Comparison of ENCODE assay signal across 15 cellular contexts in the genomic region with DNA sequence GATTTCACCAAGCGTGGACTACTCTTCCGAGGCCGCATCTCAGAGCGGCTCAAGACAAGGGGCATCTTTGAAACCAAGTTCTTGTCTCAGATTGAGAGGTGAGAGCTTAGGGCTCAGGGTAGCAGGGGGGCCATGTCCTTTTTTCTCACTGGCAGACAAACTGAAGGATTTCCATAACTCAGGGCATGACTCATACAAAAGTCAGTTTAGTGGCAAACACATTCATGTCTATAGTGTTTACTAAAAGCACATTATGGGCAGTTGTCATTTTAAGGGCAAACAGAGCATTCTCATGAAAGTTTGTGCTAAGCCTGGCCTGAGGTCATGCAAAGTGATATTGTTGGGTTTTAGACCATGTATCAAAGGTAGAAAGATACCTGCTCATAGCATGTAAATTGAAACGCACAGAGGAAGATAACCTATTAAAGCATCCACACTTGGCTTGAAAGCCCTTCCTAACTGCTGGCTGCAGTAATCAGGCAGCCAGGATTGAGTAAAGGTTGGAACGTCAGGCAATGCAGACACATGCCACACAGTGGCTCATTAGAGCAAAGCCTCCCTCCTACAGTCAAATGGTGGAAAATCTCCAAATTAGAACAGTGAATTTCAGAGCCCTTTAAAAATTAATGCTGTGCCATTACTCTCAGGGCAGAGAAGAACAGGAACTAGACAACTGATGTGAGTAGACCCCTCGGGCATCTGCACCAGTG. TPM values are rescaled to one million over a fixed set of nuclear protein-coding genes. Genes with fewer than 3 reads are reported as not detected.
DNase-seq lines count a peak whose midpoint lies in the region; ATAC-seq, FAIRE-seq and TF ChIP-seq lines count a peak whose summit lies in the region.
"Had no signal": no experiment of that assay in that cellular context is flagged by ENCODE, and none has a peak within 500 bp of the region (broad histone marks: within the 10 kb centered on the region; RNA-seq: fewer than 3 reads in every experiment).

No MANE protein-coding gene starts in this region.

- H3K4me3 Mint-ChIP-seq in stimulated activated memory B cell treated with anti-CD40 and anti-IgM and Interleukin-4, amounts not matched to agents 10 μg/mL and 1 μg/mL and 100 μg/mL, for 72 hours: no peak overlapping the region
- H3K4me3 Mint-ChIP-seq: activated CD8-positive, alpha-beta T cell treated with anti-CD3 and anti-CD28 coated beads, Interleukin-2, amount 10 ng/mL, durations not matched to agents 7 days and 5 days; CD4-positive, CD25-positive, alpha-beta regulatory T cell had no signal

- H3K36me3 Mint-ChIP-seq in stimulated activated memory B cell treated with anti-CD40 and anti-IgM and Interleukin-4, amounts not matched to agents 10 μg/mL and 1 μg/mL and 100 μg/mL, for 72 hours: peaks cover 90% of the 10 kb centered on the region

- ATAC-seq in stimulated activated memory B cell treated with anti-CD40 and anti-IgM and Interleukin-4, amounts not matched to agents 10 μg/mL and 1 μg/mL and 100 μg/mL, for 72 hours: no peak
- ATAC-seq: activated CD8-positive, alpha-beta T cell treated with anti-CD3 and anti-CD28 coated beads, Interleukin-2, amount 10 ng/mL, durations not matched to agents 7 days and 5 days had no signal

- no peak for TF ChIP-seq CTCF in bronchial epithelial cell (IDR thresholded peaks at IDR 0.05; ENCODE audit: insufficient read depth, low read length, severe bottlenecking)

- H3K27me3 ChIP-seq in bronchial epithelial cell (ENCODE audit: control insufficient read depth, insufficient read depth, low read length): no peaks in the 10 kb centered on the region
- H3K27me3 ChIP-seq: testis had no signal

- FAIRE-seq in bronchial epithelial cell (lab: Jason Lieb, UNC): no peak
- FAIRE-seq: endometrium had no signal

- peaks cover 35% of the 10 kb centered on the region for H3K36me3 ChIP-seq in bronchial epithelial cell (ENCODE audit: control insufficient read depth, insufficient read depth, low read length)

- no peaks in the 10 kb centered on the region for H3K27me3 Mint-ChIP-seq in stimulated activated memory B cell treated with anti-CD40 and anti-IgM and Interleukin-4, amounts not matched to agents 10 μg/mL and 1 μg/mL and 100 μg/mL, for 72 hours
- H3K27me3 Mint-ChIP-seq: CD4-positive, CD25-positive, alpha-beta regulatory T cell had no signal

- H3K4me1 Mint-ChIP-seq in stimulated activated memory B cell treated with anti-CD40 and anti-IgM and Interleukin-4, amounts not matched to agents 10 μg/mL and 1 μg/mL and 100 μg/mL, for 72 hours: no peaks in the 10 kb centered on the region

- DNase-seq in AG20443 (ENCODE audit: low spot score) (peak; percentile 32), LHCN-M2 (ENCODE audit: low read depth) (peak; percentile 68), bronchial epithelial cell (ENCODE audit: low read depth) (peak; percentile 82), myocyte (ENCODE audit: low read depth) (peak; percentile 8), T-helper 9 cell (no peak), NCI-H2107 treated with DMSO at 0.1 percent for 48 hours (lab: John Stamatoyannopoulos, UW; ENCODE audit: unreplicated experiment) (no peak)
- no peak for DNase-seq in activated effector memory CD4-positive, alpha-beta T cell treated with Interleukin-2 at 50 U/mL for 16 hours
- DNase-seq: activated CD8-positive, alpha-beta T cell treated with anti-CD3 and anti-CD28 coated beads, Interleukin-2, amount 10 ng/mL, durations not matched to agents 7 days and 5 days; activated effector memory CD4-positive, alpha-beta T cell treated with anti-CD3 and anti-CD28 coated beads, Interleukin-2, amount 50 U/mL, for 16 hours; CD4-positive, CD25-positive, alpha-beta regulatory T cell; left cardiac atrium; MV-4-11; testis had no signal

- no peak overlapping the region for H3K27ac Mint-ChIP-seq in stimulated activated memory B cell treated with anti-CD40 and anti-IgM and Interleukin-4, amounts not matched to agents 10 μg/mL and 1 μg/mL and 100 μg/mL, for 72 hours
- H3K27ac Mint-ChIP-seq: activated CD8-positive, alpha-beta T cell treated with anti-CD3 and anti-CD28 coated beads, Interleukin-2, amount 10 ng/mL, durations not matched to agents 7 days and 5 days had no signal

- H3K4me3 ChIP-seq in bronchial epithelial cell (ENCODE audit: low read depth, low read length): no peak overlapping the region
- H3K4me3 ChIP-seq: testis had no signal

- no peaks in the 10 kb centered on the region for H3K9me3 Mint-ChIP-seq in stimulated activated memory B cell treated with anti-CD40 and anti-IgM and Interleukin-4, amounts not matched to agents 10 μg/mL and 1 μg/mL and 100 μg/mL, for 72 hours
- H3K9me3 Mint-ChIP-seq: CD4-positive, CD25-positive, alpha-beta regulatory T cell had no signal

RNA-seq across cellular contexts. Expression of gene HK2, which starts 54.2 kb away (rescaled TPM):
- total RNA-seq in LHCN-M2 (2014; rRNA removed) (8.5 and 9.8 TPM in 2 replicates), bronchial epithelial cell (158 and 175 TPM in 2 replicates), myocyte (7.0 and 8.3 TPM in 2 replicates)
- polyA plus RNA-seq in LHCN-M2 (2012): 8.1 TPM
- polyA plus RNA-seq in myocyte (2012): 9.1 TPM

Comparison
In these comparisons a context has a peak if more than half of its experiments do, and no peak if none do; other contexts are left out.
1. DNase-seq: peak in AG20443 (single experiment), LHCN-M2 (single experiment), bronchial epithelial cell (single experiment) and myocyte (single experiment); none in T-helper 9 cell (single experiment), activated effector memory CD4-positive, alpha-beta T cell treated with Interleukin-2 at 50 U/mL for 16 hours (single experiment) and NCI-H2107 treated with DMSO at 0.1 percent for 48 hours (single experiment).
2. RNA of gene HK2, which starts 54.2 kb away (total RNA-seq): 158 to 175 TPM in bronchial epithelial cell; 8.5 to 9.8 TPM in LHCN-M2 and 7.0 to 8.3 TPM in myocyte; every median in the first group is over 10 times any median in the second.